ENCODE assay signal across 9 cellular contexts in the genomic region with DNA sequence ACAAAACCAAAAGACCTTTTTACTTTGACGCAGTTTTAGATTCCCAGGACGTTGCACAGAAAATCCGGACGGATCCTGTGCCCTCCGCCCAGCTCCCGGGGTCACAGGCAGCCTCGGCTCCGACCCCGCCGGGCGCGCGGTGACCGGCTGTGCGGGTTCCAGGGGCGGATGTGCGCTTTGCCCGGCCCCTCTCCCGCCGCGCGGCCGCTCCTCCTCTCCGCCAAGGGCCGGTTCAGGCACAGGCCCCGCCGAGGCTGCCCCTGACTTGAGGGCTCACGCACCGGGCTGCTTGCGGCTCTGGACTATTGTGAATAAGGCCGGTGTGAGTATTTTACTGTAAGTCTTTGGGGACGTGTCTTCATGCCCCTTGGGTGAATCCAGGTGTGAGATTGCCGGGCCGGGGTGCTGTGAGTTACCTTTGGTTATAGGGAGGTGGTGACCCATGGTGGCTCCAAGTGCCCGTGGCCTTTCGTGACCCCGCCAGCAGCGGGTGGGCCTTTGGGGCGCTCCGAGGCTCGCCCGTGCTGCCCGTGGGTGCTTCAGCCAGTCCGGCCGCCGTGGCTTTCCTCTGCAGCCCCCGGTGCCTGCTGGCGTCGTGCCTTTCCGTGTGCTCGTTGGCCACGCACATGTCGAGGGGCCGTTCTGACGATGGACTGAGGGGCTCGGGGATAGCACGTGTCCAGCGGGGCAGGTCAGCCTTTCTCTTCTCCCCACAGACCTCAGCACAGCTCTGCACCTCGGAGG. TPM values are rescaled to one million over a fixed set of nuclear protein-coding genes. Genes with fewer than 3 reads are reported as not detected.
DNase-seq lines count a peak whose midpoint lies in the region; ATAC-seq, FAIRE-seq and TF ChIP-seq lines count a peak whose summit lies in the region.
"Had no signal": no experiment of that assay in that cellular context is flagged by ENCODE, and none has a peak within 500 bp of the region (broad histone marks: within the 10 kb centered on the region; RNA-seq: fewer than 3 reads in every experiment).

No MANE protein-coding gene starts in this region.

- TF ChIP-seq POLR2A in breast epithelium (IDR thresholded peaks at IDR 0.05): no peak

- no peak for TF ChIP-seq CTCF in A673 (conservative IDR thresholded peaks at IDR 0.05; ENCODE audit: low read depth, low read length)
- TF ChIP-seq CTCF in breast epithelium (IDR thresholded peaks at IDR 0.05): no peak
- no peak for TF ChIP-seq CTCF in lung (IDR thresholded peaks at IDR 0.05; ENCODE audit: control extremely low read depth, extremely low read depth)

- POLR2A ChIA-PET in A673 (lab: Charles Lee; ENCODE audit: low non-redundant PET): no interaction called here

- no peak for DNase-seq in A673 (ENCODE audit: low spot score)
- DNase-seq in breast epithelium (ENCODE audit: low spot score in 2 of 2): no peak
- no peak for DNase-seq in lung (ENCODE audit: low spot score)
- DNase-seq in urothelium cell line (ENCODE audit: low spot score): peak; percentile 43
- DNase-seq in NCI-H1436 (lab: John Stamatoyannopoulos, UW): no peak

- CTCF ChIA-PET in A673 (lab: Charles Lee): no interaction called here

- H3K9me3 ChIP-seq in A673 (ENCODE audit: low read depth, low read length, poor library complexity, severe bottlenecking) (peaks cover 8% of the 10 kb centered on the region), breast epithelium (peaks cover 29 to 38% of the 10 kb centered on the region in 2 donors), lung (ENCODE audit: control insufficient read depth in 2 of 2, insufficient read depth in 1 of 2, low read length in 1 of 2) (peaks cover 0 to 21% of the 10 kb centered on the region in 2 donors)

- H3K27me3 ChIP-seq in A673 (replicated peaks; ENCODE audit: insufficient read depth, low read depth, low read length, poor library complexity) (no peaks in the 10 kb centered on the region), breast epithelium (no peaks in the 10 kb centered on the region), lung (ENCODE audit: control insufficient read depth, insufficient read depth) (no peaks in the 10 kb centered on the region)

- WGBS in lung, 2 donors: 35 to 42% methylated on average over 55 to 59 of the region's 59 CpGs

- H3K4me1 ChIP-seq in A673 (ENCODE audit: insufficient read depth, low read length, poor library complexity, severe bottlenecking): peaks cover 21% of the 10 kb centered on the region
- H3K4me1 ChIP-seq in breast epithelium: no peaks in the 10 kb centered on the region
- H3K4me1 ChIP-seq in lung (ENCODE audit: control insufficient read depth in 2 of 2, insufficient read depth in 2 of 2, low read length in 2 of 2): peaks cover 0 to 6% of the 10 kb centered on the region in 2 donors

- no TSS peak for BruUV-seq in A673 (replicated peaks; lab: Mats Ljungman, UMichigan)

- H3K4me3 ChIP-seq in A673 (ENCODE audit: low read depth, low read length, poor library complexity, severe bottlenecking): peak overlapping the region; percentile 54
- peak overlapping the region; percentile 51 to 74 (median 63) for H3K4me3 ChIP-seq in breast epithelium
- peak overlapping the region; percentile 30 for H3K4me3 ChIP-seq in lung

- no peak for FAIRE-seq in urothelium cell line (lab: Jason Lieb, UNC)
- FAIRE-seq: islet of Langerhans had no signal

- H3K27ac ChIP-seq in A673 (ENCODE audit: low read depth, low read length, poor library complexity, severe bottlenecking): peak overlapping the region; percentile 46
- H3K27ac ChIP-seq in breast epithelium: peak overlapping the region; percentile 70 to 76
- H3K27ac ChIP-seq in lung (ENCODE audit: low read depth in 1 of 2, low read length in 1 of 2): peak overlapping the region in 1 of 2 donors; percentile 7

- intact Hi-C loops in A673 (cut with micrococcal nuclease; ENCODE audit: unreplicated experiment) (no loop called here), breast epithelium (cut with DNase I; ENCODE audit: low total_unique reads) (no loop called here)

- H3K36me3 ChIP-seq in A673 (ENCODE audit: insufficient read depth, low read length, poor library complexity, severe bottlenecking) (no peaks in the 10 kb centered on the region), breast epithelium (no peaks in the 10 kb centered on the region), lung (ENCODE audit: control insufficient read depth in 2 of 2, insufficient read depth in 2 of 2, low read length in 2 of 2) (no peaks in the 10 kb centered on the region)

- peak; percentile 22 for ATAC-seq in GM18909 (IDR thresholded peaks at IDR 0.05; ENCODE audit: poor library complexity, unreplicated experiment)
- peak; percentile 13 for ATAC-seq in HG03460 (IDR thresholded peaks at IDR 0.05; ENCODE audit: unreplicated experiment)
- ATAC-seq in lung (ENCODE audit: insufficient read depth, low FRiP score): peak; percentile 19
- no peak for ATAC-seq in GM21576 (IDR thresholded peaks at IDR 0.05; ENCODE audit: unreplicated experiment)

RNA-seq across cellular contexts. Expression of gene NOC4L, which starts 45.9 kb away (rescaled TPM):
- 43.0 and 46.9 TPM in 2 replicates for total RNA-seq in A673 (2021)
- total RNA-seq in breast epithelium: 10 to 100 TPM; 10.1 to 14.3 (median 11.1) TPM
- total RNA-seq in lung: 10 to 100 TPM in 1 of 2 donors, 1 to 10 TPM in 1; 6.3 to 25.9 TPM
- polyA plus RNA-seq in lung: 10 to 100 TPM; 25.8 to 27.8 TPM

RNA-seq across cellular contexts. Expression of gene DDX51, which starts 46.1 kb away (rescaled TPM):
- total RNA-seq in A673 (2021): 35.4 and 38.9 TPM in 2 replicates
- total RNA-seq in breast epithelium: 10 to 100 TPM; 11.2 to 16.7 (median 16.4) TPM
- total RNA-seq in lung: 10 to 100 TPM; 15.0 to 18.9 TPM
- polyA plus RNA-seq in lung: 10 to 100 TPM; 15.5 to 25.9 TPM
